ENCODE assay signal across 8 cellular contexts in the genomic region with DNA sequence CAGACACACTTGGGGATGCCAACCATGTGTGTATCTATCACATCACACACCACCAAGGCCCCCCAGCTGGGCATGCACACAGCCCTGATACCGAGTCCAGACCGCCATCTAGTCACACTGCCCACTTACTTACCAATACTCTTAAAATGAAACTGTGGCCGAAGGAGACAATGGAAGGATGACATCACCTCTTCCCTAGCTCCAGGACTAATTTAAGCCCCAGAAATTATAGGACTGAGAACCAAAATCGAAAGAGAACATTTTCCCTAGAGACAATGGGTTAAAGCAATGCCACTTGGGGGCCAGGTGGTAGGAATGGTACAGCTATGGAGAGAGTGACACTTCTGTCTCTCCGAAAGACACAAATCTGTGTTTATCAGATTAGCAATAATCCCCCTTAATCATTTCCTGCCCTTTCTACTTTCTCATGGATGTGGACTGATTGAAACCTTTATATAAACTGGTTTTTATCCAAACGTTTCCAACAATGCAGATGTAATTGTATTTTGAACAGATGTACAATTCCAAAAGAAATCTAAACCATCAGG. TPM values are rescaled to one million over a fixed set of nuclear protein-coding genes. Genes with fewer than 3 reads are reported as not detected.
A peak's percentile ranks its signal among the peaks of the same experiment; 100 is the strongest.
DNase-seq lines count a peak whose midpoint lies in the region; ATAC-seq, FAIRE-seq and TF ChIP-seq lines count a peak whose summit lies in the region.

No MANE protein-coding gene starts in this region.

- no peak overlapping the region for H2AK5ac ChIP-seq in IMR-90 (ENCODE audit: low read depth, low read length)

- H3K23ac ChIP-seq in IMR-90 (ENCODE audit: low read depth, low read length) = no peak overlapping the region

- H2BK15ac ChIP-seq in IMR-90 (ENCODE audit: low read depth, low read length) = no peak overlapping the region

- peak overlapping the region in 1 of 2 experiments; percentile 66; a peak in 2 of 4 replicates for H4K8ac ChIP-seq in IMR-90 (ENCODE audit: low read depth in 2 of 2, low read length in 2 of 2)

- H3K9me3 Mint-ChIP-seq in CD4-positive, CD25-positive, alpha-beta regulatory T cell = peaks cover 0 to 1% (median 0%) of the 10 kb centered on the region in 7 donors
- no peaks in the 10 kb centered on the region for H3K9me3 Mint-ChIP-seq in nephron

- peak overlapping the region; percentile 85 to 92 (median 90) for H3K4me3 Mint-ChIP-seq in CD4-positive, CD25-positive, alpha-beta regulatory T cell
- peak overlapping the region; percentile 85 to 91 (median 88) for H3K4me3 Mint-ChIP-seq in nephron

- H2BK120ac ChIP-seq in IMR-90 (ENCODE audit: low read depth, low read length) = no peak overlapping the region

- peak overlapping the region; percentile 94 to 98 (median 95) for H3K27ac Mint-ChIP-seq in CD4-positive, CD25-positive, alpha-beta regulatory T cell
- peak overlapping the region; percentile 23 to 65 (median 45) for H3K27ac Mint-ChIP-seq in nephron

- no peak for TF ChIP-seq RAD21 in IMR-90 (IDR thresholded peaks at IDR 0.05; ENCODE audit: low read length)

- H3K9me3 ChIP-seq in CD4-positive, CD25-positive, alpha-beta regulatory T cell (ENCODE audit: control insufficient read depth in 2 of 2, low read length in 2 of 2) = no peaks in the 10 kb centered on the region
- H3K9me3 ChIP-seq in IMR-90 (ENCODE audit: control insufficient read depth, insufficient read depth, low read length) (no peaks in the 10 kb centered on the region), adipocyte (ENCODE audit: control insufficient read depth, low read length) (no peaks in the 10 kb centered on the region), small intestine (ENCODE audit: control insufficient read depth, low read depth) (no peaks in the 10 kb centered on the region), colonic mucosa (no peaks in the 10 kb centered on the region)

- dilution Hi-C loops in IMR-90 (cut with HindIII; ENCODE audit: low sequenced_read_pairs, unreplicated experiment) = no loop called here

- FAIRE-seq in small intestine (lab: Jason Lieb, UNC) = no peak

- peaks cover 4% of the 10 kb centered on the region for H3K9me1 ChIP-seq in IMR-90 (ENCODE audit: insufficient read depth, low read length)

- no peaks in the 10 kb centered on the region for H3K27me3 ChIP-seq in CD4-positive, CD25-positive, alpha-beta regulatory T cell (ENCODE audit: control insufficient read depth, insufficient read depth, low read length)
- H3K27me3 ChIP-seq in IMR-90 (ENCODE audit: control insufficient read depth, insufficient read depth, low read length) (peaks cover 5% of the 10 kb centered on the region), adipocyte (replicated peaks; ENCODE audit: control insufficient read depth, insufficient read depth, low read length) (peaks cover 3% of the 10 kb centered on the region), small intestine (ENCODE audit: control insufficient read depth in 2 of 2, insufficient read depth in 2 of 2, low read length in 2 of 2) (no peaks in the 10 kb centered on the region), colonic mucosa (no peaks in the 10 kb centered on the region)

- CTCF ChIA-PET in IMR-90 (lab: Yijun Ruan, JAX) (no interaction called here), RWPE1 (lab: Yijun Ruan, JAX) (interaction anchor here (0.7 to 1.1 kb wide), 4 partner anchors 9 to 1022 kb away, joined by 3 to 7 read pairs (median 3); no protein-coding TSS in a partner anchor)

- peak overlapping the region; percentile 53; the same call in 1 of the 2 replicates for H3K4ac ChIP-seq in IMR-90 (ENCODE audit: low read depth, low read length)

- peak overlapping the region; percentile 94 for H2AFZ ChIP-seq in IMR-90 (replicated peaks; ENCODE audit: low read length, poor library complexity)

- TF ChIP-seq CTCF in IMR-90 (conservative IDR thresholded peaks at IDR 0.05; ENCODE audit: low read depth, low read length) = no peak
- TF ChIP-seq CTCF in nephron (IDR thresholded peaks at IDR 0.05; ENCODE audit: unreplicated experiment in 3 of 3) = no peak
- TF ChIP-seq CTCF in RWPE1 (conservative IDR thresholded peaks at IDR 0.05; ENCODE audit: low read depth) = no peak
- TF ChIP-seq CTCF in colonic mucosa (IDR thresholded peaks at IDR 0.05) = no peak

- in situ Hi-C loops in IMR-90 (cut with MboI; ENCODE audit: low sequenced_read_pairs) = no loop called here

- H3K27ac ChIP-seq in CD4-positive, CD25-positive, alpha-beta regulatory T cell (ENCODE audit: insufficient read depth, low read length, poor library complexity, severe bottlenecking) = peak overlapping the region; percentile 81
- H3K27ac ChIP-seq in IMR-90 (ENCODE audit: insufficient read depth, low read length) = no peak overlapping the region
- peak overlapping the region in 1 of 2 donors; percentile 92 for H3K27ac ChIP-seq in small intestine (ENCODE audit: low read depth in 1 of 2, low read length in 1 of 2)
- H3K27ac ChIP-seq in RWPE1 = no peak overlapping the region
- H3K27ac ChIP-seq in colonic mucosa = no peak overlapping the region

- no CpG with 5 or more reads among the region's 6 CpGs for WGBS in IMR-90 (ENCODE audit: extremely low coverage in 2 of 2, insufficient read length in 1 of 2), 2 experiments
- WGBS in small intestine, 3 donors = 72 to 79% (median 73%) methylated on average over 6 of the region's 6 CpGs

- POLR2A ChIA-PET in IMR-90 (lab: Charles Lee; ENCODE audit: unreplicated experiment) = no interaction called here
- POLR2A ChIA-PET in RWPE1 (lab: Yijun Ruan, JAX; ENCODE audit: low non-redundant PET) = no interaction called here

- no peaks in the 10 kb centered on the region for H4K20me1 ChIP-seq in IMR-90 (ENCODE audit: insufficient read depth, low read length)

- H2BK5ac ChIP-seq in IMR-90 (ENCODE audit: low read depth, low read length, poor library complexity, severe bottlenecking) = no peak overlapping the region

- no peak for TF ChIP-seq POLR2A in IMR-90 (IDR thresholded peaks at IDR 0.05; ENCODE audit: low read depth, low read length)

- H4K5ac ChIP-seq in IMR-90 (ENCODE audit: low read depth, low read length) = peak overlapping the region; percentile 41

- no peak for DNase-seq in CD4-positive, CD25-positive, alpha-beta regulatory T cell
- DNase-seq in IMR-90 = no peak
- DNase-seq in adipocyte (ENCODE audit: low read depth) = no peak
- DNase-seq in small intestine = no peak
- no peak for DNase-seq in RWPE1 (ENCODE audit: low spot score)
- DNase-seq in colonic mucosa = no peak

- H3K36me3 Mint-ChIP-seq in CD4-positive, CD25-positive, alpha-beta regulatory T cell = no peaks in the 10 kb centered on the region
- H3K36me3 Mint-ChIP-seq in nephron (ENCODE audit: low read depth) = no peaks in the 10 kb centered on the region

- no peak overlapping the region; the same call in 1 of the 2 replicates for H2BK20ac ChIP-seq in IMR-90 (ENCODE audit: low read depth, low read length)

- H4K91ac ChIP-seq in IMR-90 (ENCODE audit: insufficient read depth, low read depth, low read length) = no peak overlapping the region

- intact Hi-C loops in IMR-90 (cut with micrococcal nuclease) = no loop called here
- intact Hi-C loops in colonic mucosa (cut with DNase I) = no loop called here

- H3K4me1 ChIP-seq in CD4-positive, CD25-positive, alpha-beta regulatory T cell (ENCODE audit: control insufficient read depth, insufficient read depth, low read length, poor library complexity, severe bottlenecking) = peaks cover 30% of the 10 kb centered on the region
- H3K4me1 ChIP-seq in IMR-90 (ENCODE audit: control insufficient read depth, insufficient read depth, low read length) (0 out of 2 replicates have a peak, but pooled peaks cover 2% of the 10 kb centered on the region), adipocyte (ENCODE audit: control insufficient read depth, insufficient read depth, low read length) (peaks cover 5% of the 10 kb centered on the region), small intestine (ENCODE audit: control insufficient read depth in 2 of 2, insufficient read depth in 1 of 2, low read depth in 1 of 2, low read length in 1 of 2) (peaks cover 0 to 3% of the 10 kb centered on the region in 2 donors), colonic mucosa (no peaks in the 10 kb centered on the region)

- no peaks in the 10 kb centered on the region for H3K27me3 Mint-ChIP-seq in CD4-positive, CD25-positive, alpha-beta regulatory T cell
- peaks cover 7% of the 10 kb centered on the region for H3K27me3 Mint-ChIP-seq in nephron (ENCODE audit: low read depth)

- H3K79me1 ChIP-seq in IMR-90 (ENCODE audit: low read depth in 1 of 2, low read length in 2 of 2) = no peaks in the 10 kb centered on the region

- BruUV-seq in IMR-90 (replicated peaks; lab: Mats Ljungman, UMichigan) = no TSS peak

- no peak for ATAC-seq in CD4-positive, CD25-positive, alpha-beta regulatory T cell (ENCODE audit: low read depth in 2 of 2)
- ATAC-seq in IMR-90 (ENCODE audit: low read depth) = no peak
- ATAC-seq in GM18511 (IDR thresholded peaks at IDR 0.05; ENCODE audit: unreplicated experiment) = no peak

- no peak overlapping the region for H3K56ac ChIP-seq in IMR-90 (ENCODE audit: extremely low read depth, insufficient read depth, low read length)

- peak overlapping the region; percentile 79 for H2AK9ac ChIP-seq in IMR-90 (replicated peaks; ENCODE audit: low read depth, low read length, poor library complexity)

- peaks cover 13 to 46% (median 35%) of the 10 kb centered on the region in 4 donors for H3K4me1 Mint-ChIP-seq in CD4-positive, CD25-positive, alpha-beta regulatory T cell
- H3K4me1 Mint-ChIP-seq in nephron = peaks cover 8% of the 10 kb centered on the region

- H3K4me2 ChIP-seq in IMR-90 (ENCODE audit: low read depth, low read length) = no peak overlapping the region

- no peak overlapping the region for H3K18ac ChIP-seq in IMR-90 (ENCODE audit: low read depth, low read length)

- peak overlapping the region; percentile 48 for H3K4me3 ChIP-seq in CD4-positive, CD25-positive, alpha-beta regulatory T cell (ENCODE audit: low read depth, low read length)
- H3K4me3 ChIP-seq in IMR-90 (ENCODE audit: insufficient read depth, low read depth, low read length) = no peak overlapping the region
- H3K4me3 ChIP-seq in adipocyte (ENCODE audit: low read length) = peak overlapping the region; percentile 86
- no peak overlapping the region for H3K4me3 ChIP-seq in small intestine (ENCODE audit: low read depth in 1 of 2, low read length in 2 of 2)
- H3K4me3 ChIP-seq in colonic mucosa = no peak overlapping the region

- no peak overlapping the region for H3K9ac ChIP-seq in IMR-90 (ENCODE audit: low read depth, low read length)
- H3K9ac ChIP-seq in adipocyte (ENCODE audit: low read length) = peak overlapping the region; percentile 90
- H3K9ac ChIP-seq in colonic mucosa (ENCODE audit: low read depth in 2 of 2, low read length in 2 of 2) = peak overlapping the region in 1 of 2 donors; percentile 90

- no peaks in the 10 kb centered on the region for H3K36me3 ChIP-seq in CD4-positive, CD25-positive, alpha-beta regulatory T cell (ENCODE audit: control insufficient read depth, insufficient read depth, low read length)
- no peaks in the 10 kb centered on the region for H3K36me3 ChIP-seq in IMR-90 (ENCODE audit: control insufficient read depth, insufficient read depth, low read length)
- no peaks in the 10 kb centered on the region for H3K36me3 ChIP-seq in adipocyte (ENCODE audit: control insufficient read depth, insufficient read depth, low read length, severe bottlenecking)
- no peaks in the 10 kb centered on the region for H3K36me3 ChIP-seq in small intestine (ENCODE audit: control insufficient read depth in 2 of 2, insufficient read depth in 2 of 2, low read length in 2 of 2)
- H3K36me3 ChIP-seq in colonic mucosa = no peaks in the 10 kb centered on the region

- peak overlapping the region; percentile 41; the same call in 1 of the 2 replicates for H3K14ac ChIP-seq in IMR-90 (replicated peaks; ENCODE audit: low read depth, low read length)

RNA-seq across cellular contexts. Expression of gene GGACT, which starts 0.7 kb away (rescaled TPM):
- 8.3 TPM for total RNA-seq in CD4-positive, CD25-positive, alpha-beta regulatory T cell
- 10 to 100 TPM in 2 of 4 donors, 1 to 10 TPM in 2; 8.4 to 15.1 (median 10.9) TPM for polyA plus RNA-seq in CD4-positive, CD25-positive, alpha-beta regulatory T cell
- total RNA-seq in IMR-90 (2012; rRNA removed) (2.0 and 2.2 TPM in 2 replicates), colonic mucosa (1 to 10 TPM; 6.7 to 10.0 TPM)
- polyA plus RNA-seq in IMR-90 (2012; rRNA removed) (1.9 and 2.6 TPM in 2 replicates), small intestine (1 to 10 TPM; 4.1 to 5.4 (median 4.3) TPM)
- 3.4 and 4.1 TPM in 2 replicates for polyA plus RNA-seq in IMR-90 (2012; cell fraction: cytosol; rRNA removed)
- polyA plus RNA-seq in IMR-90 (2012; cell fraction: nucleus; rRNA removed; ENCODE audit: low replicate concordance) = 1.3 and 2.5 TPM in 2 replicates

Comparison
In these comparisons a context has a peak if more than half of its experiments do, and no peak if none do; other contexts are left out.
1. H3K4me3 ChIP-seq: peak in CD4-positive, CD25-positive, alpha-beta regulatory T cell (single experiment) and adipocyte (single experiment); none in IMR-90 (single experiment), small intestine (0 of 2) and colonic mucosa (single experiment).